ENCODE assay signal across 1 cellular context in the genomic region with DNA sequence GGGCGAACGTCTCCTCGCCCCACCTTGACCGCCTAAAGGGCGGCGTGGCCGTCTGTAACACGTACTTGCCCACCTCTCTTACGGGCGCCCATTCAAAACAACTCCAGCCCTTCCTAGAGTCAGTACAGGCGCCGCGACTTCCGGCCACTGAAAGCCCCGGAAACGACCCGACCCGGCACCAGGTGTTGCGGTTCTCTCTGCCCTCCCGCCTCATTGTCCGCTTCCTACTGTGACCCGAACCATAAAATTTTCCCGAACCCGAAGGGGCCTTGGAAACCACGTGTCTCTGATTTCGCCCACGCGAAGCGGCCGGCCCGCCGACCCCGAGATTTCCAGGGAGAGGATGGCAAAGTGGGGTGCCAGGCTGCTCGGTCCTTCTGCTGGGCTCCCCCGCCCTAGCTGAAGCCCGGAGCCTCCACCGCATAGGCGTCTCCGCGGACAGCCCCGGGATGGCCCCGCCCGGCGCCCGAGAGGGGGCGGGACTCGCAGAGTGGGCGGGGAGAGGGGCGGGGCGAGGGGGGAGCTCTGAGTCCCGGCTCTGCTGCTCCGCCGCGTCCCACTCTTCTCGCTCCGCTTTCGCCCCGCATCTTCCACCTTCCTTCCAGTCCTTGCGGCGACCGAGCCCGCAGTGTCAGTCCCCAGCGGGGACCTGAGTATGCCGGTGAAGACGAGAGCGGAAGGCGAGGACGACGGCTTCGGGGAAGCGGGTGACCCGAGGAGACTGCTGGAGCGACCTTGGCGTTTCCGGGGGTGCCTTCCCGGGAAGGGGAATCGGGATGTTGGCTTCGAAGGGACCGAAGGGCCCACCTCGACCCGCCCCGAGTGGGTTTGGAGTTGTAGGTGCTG.
TF ChIP-seq lines count a peak whose summit lies in the region.

No MANE protein-coding gene starts in this region.

TF ChIP-seq in HepG2, 621 proteins besides CTCF, POLR2A, EP300 and RAD21 (continued from another document and continues in another):
- TF ChIP-seq, protein P1, sequence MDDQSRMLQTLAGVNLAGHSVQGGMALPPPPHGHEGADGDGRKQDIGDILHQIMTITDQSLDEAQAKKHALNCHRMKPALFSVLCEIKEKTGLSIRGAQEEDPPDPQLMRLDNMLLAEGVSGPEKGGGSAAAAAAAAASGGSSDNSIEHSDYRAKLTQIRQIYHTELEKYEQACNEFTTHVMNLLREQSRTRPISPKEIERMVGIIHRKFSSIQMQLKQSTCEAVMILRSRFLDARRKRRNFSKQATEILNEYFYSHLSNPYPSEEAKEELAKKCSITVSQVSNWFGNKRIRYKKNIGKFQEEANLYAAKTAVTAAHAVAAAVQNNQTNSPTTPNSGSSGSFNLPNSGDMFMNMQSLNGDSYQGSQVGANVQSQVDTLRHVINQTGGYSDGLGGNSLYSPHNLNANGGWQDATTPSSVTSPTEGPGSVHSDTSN (CRISPR knock-in tag; IDR thresholded peaks at IDR 0.05; ENCODE audit: borderline replicate concordance) = peak; percentile 52; the same call in 1 of the 2 replicates
- TF ChIP-seq AHR (CRISPR knock-in tag; IDR thresholded peaks at IDR 0.05) = 0 out of 2 replicates have a peak, but pooled peaks have one; percentile 14
- TF ChIP-seq, protein P2, sequence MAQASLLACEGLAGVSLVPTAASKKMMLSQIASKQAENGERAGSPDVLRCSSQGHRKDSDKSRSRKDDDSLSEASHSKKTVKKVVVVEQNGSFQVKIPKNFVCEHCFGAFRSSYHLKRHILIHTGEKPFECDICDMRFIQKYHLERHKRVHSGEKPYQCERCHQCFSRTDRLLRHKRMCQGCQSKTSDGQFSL (CRISPR knock-in tag; IDR thresholded peaks at IDR 0.05) = peak; percentile 68; the same call in 1 of the 2 replicates
- no peak for TF ChIP-seq HNRNPH1 (optimal IDR thresholded peaks at IDR 0.05; ENCODE audit: low read depth, low read length)
- TF ChIP-seq ZSCAN25 (CRISPR knock-in tag; IDR thresholded peaks at IDR 0.05) = 0 out of 2 replicates have a peak, but pooled peaks have one; percentile 24
- peak; percentile 57 for TF ChIP-seq GABPA (IDR thresholded peaks at IDR 0.05; ENCODE audit: low read depth, low read length)
- TF ChIP-seq GABPA (CRISPR knock-in tag; IDR thresholded peaks at IDR 0.05; ENCODE audit: low read depth) = peak; percentile 83
- TF ChIP-seq, protein P3, sequence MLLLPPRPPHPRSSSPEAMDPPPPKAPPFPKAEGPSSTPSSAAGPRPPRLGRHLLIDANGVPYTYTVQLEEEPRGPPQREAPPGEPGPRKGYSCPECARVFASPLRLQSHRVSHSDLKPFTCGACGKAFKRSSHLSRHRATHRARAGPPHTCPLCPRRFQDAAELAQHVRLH (CRISPR knock-in tag; IDR thresholded peaks at IDR 0.05; ENCODE audit: borderline replicate concordance, low read depth) = peak; percentile 42; the same call in 1 of the 2 replicates
- no peak for TF ChIP-seq HNF4A (CRISPR knock-in tag; IDR thresholded peaks at IDR 0.05)
- TF ChIP-seq, protein P4, sequence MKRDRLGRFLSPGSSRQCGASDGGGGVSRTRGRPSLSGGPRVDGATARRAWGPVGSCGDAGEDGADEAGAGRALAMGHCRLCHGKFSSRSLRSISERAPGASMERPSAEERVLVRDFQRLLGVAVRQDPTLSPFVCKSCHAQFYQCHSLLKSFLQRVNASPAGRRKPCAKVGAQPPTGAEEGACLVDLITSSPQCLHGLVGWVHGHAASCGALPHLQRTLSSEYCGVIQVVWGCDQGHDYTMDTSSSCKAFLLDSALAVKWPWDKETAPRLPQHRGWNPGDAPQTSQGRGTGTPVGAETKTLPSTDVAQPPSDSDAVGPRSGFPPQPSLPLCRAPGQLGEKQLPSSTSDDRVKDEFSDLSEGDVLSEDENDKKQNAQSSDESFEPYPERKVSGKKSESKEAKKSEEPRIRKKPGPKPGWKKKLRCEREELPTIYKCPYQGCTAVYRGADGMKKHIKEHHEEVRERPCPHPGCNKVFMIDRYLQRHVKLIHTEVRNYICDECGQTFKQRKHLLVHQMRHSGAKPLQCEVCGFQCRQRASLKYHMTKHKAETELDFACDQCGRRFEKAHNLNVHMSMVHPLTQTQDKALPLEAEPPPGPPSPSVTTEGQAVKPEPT (CRISPR knock-in tag; IDR thresholded peaks at IDR 0.05; ENCODE audit: low read depth) = peak; percentile 41; the same call in 1 of the 2 replicates
- peak; percentile 75; the same call in 1 of the 2 replicates for TF ChIP-seq MYC (CRISPR knock-in tag; IDR thresholded peaks at IDR 0.05; ENCODE audit: borderline replicate concordance)
- TF ChIP-seq ZNF530 (CRISPR knock-in tag; IDR thresholded peaks at IDR 0.05; ENCODE audit: low read depth) = no peak
- TF ChIP-seq ZMYM2 (CRISPR knock-in tag; IDR thresholded peaks at IDR 0.05) = no peak
- TF ChIP-seq ARHGAP35 (CRISPR knock-in tag; IDR thresholded peaks at IDR 0.05; ENCODE audit: borderline replicate concordance) = peak; percentile 72; the same call in 1 of the 2 replicates
- TF ChIP-seq, protein P5, sequence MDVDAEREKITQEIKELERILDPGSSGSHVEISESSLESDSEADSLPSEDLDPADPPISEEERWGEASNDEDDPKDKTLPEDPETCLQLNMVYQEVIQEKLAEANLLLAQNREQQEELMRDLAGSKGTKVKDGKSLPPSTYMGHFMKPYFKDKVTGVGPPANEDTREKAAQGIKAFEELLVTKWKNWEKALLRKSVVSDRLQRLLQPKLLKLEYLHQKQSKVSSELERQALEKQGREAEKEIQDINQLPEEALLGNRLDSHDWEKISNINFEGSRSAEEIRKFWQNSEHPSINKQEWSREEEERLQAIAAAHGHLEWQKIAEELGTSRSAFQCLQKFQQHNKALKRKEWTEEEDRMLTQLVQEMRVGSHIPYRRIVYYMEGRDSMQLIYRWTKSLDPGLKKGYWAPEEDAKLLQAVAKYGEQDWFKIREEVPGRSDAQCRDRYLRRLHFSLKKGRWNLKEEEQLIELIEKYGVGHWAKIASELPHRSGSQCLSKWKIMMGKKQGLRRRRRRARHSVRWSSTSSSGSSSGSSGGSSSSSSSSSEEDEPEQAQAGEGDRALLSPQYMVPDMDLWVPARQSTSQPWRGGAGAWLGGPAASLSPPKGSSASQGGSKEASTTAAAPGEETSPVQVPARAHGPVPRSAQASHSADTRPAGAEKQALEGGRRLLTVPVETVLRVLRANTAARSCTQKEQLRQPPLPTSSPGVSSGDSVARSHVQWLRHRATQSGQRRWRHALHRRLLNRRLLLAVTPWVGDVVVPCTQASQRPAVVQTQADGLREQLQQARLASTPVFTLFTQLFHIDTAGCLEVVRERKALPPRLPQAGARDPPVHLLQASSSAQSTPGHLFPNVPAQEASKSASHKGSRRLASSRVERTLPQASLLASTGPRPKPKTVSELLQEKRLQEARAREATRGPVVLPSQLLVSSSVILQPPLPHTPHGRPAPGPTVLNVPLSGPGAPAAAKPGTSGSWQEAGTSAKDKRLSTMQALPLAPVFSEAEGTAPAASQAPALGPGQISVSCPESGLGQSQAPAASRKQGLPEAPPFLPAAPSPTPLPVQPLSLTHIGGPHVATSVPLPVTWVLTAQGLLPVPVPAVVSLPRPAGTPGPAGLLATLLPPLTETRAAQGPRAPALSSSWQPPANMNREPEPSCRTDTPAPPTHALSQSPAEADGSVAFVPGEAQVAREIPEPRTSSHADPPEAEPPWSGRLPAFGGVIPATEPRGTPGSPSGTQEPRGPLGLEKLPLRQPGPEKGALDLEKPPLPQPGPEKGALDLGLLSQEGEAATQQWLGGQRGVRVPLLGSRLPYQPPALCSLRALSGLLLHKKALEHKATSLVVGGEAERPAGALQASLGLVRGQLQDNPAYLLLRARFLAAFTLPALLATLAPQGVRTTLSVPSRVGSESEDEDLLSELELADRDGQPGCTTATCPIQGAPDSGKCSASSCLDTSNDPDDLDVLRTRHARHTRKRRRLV (CRISPR knock-in tag; IDR thresholded peaks at IDR 0.05) = 0 out of 2 replicates have a peak, but pooled peaks have one; percentile 46
- TF ChIP-seq PHF8 (CRISPR knock-in tag; IDR thresholded peaks at IDR 0.05) = peak; percentile 56
- TF ChIP-seq, protein P6, sequence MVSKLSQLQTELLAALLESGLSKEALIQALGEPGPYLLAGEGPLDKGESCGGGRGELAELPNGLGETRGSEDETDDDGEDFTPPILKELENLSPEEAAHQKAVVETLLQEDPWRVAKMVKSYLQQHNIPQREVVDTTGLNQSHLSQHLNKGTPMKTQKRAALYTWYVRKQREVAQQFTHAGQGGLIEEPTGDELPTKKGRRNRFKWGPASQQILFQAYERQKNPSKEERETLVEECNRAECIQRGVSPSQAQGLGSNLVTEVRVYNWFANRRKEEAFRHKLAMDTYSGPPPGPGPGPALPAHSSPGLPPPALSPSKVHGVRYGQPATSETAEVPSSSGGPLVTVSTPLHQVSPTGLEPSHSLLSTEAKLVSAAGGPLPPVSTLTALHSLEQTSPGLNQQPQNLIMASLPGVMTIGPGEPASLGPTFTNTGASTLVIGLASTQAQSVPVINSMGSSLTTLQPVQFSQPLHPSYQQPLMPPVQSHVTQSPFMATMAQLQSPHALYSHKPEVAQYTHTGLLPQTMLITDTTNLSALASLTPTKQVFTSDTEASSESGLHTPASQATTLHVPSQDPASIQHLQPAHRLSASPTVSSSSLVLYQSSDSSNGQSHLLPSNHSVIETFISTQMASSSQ (IDR thresholded peaks at IDR 0.05; ENCODE audit: low read depth) = no peak
- TF ChIP-seq, protein P6 (CRISPR knock-in tag; IDR thresholded peaks at IDR 0.05; ENCODE audit: borderline replicate concordance) = peak; percentile 47; the same call in 1 of the 2 replicates
- 0 out of 2 replicates have a peak, but pooled peaks have one; percentile 1 for TF ChIP-seq RARA (CRISPR knock-in tag; IDR thresholded peaks at IDR 0.05)
- TF ChIP-seq ZNF160 (CRISPR knock-in tag; IDR thresholded peaks at IDR 0.05) = peak; percentile 37; the same call in 1 of the 2 replicates
- peak; percentile 67 for TF ChIP-seq ZMAT3 (CRISPR knock-in tag; conservative IDR thresholded peaks at IDR 0.05)
- no peak for TF ChIP-seq SOX13 (IDR thresholded peaks at IDR 0.05)
- 0 out of 4 replicates have a peak, but pooled peaks of 1 of the 2 experiments have one; percentile 8 for TF ChIP-seq SOX13 (CRISPR knock-in tag; conservative IDR thresholded peaks at IDR 0.05 in 1 of 2, IDR thresholded peaks at IDR 0.05 in 1 of 2)
- peak; percentile 79 for TF ChIP-seq ZNF670 (CRISPR knock-in tag; IDR thresholded peaks at IDR 0.05; ENCODE audit: borderline replicate concordance)
- no peak for TF ChIP-seq FOXP1 (IDR thresholded peaks at IDR 0.05)
- TF ChIP-seq FOXP1 (CRISPR knock-in tag; IDR thresholded peaks at IDR 0.05) = no peak
- TF ChIP-seq RBFOX2 (IDR thresholded peaks at IDR 0.05; ENCODE audit: low read depth, low read length) = peak; percentile 70
- TF ChIP-seq REXO4 (CRISPR knock-in tag; IDR thresholded peaks at IDR 0.05; ENCODE audit: borderline replicate concordance) = no peak
- no peak for TF ChIP-seq EED (CRISPR knock-in tag; IDR thresholded peaks at IDR 0.05)
- TF ChIP-seq ZSCAN21 (CRISPR knock-in tag; IDR thresholded peaks at IDR 0.05; ENCODE audit: borderline replicate concordance) = peak; percentile 28; the same call in 1 of the 2 replicates
- TF ChIP-seq, protein P7, sequence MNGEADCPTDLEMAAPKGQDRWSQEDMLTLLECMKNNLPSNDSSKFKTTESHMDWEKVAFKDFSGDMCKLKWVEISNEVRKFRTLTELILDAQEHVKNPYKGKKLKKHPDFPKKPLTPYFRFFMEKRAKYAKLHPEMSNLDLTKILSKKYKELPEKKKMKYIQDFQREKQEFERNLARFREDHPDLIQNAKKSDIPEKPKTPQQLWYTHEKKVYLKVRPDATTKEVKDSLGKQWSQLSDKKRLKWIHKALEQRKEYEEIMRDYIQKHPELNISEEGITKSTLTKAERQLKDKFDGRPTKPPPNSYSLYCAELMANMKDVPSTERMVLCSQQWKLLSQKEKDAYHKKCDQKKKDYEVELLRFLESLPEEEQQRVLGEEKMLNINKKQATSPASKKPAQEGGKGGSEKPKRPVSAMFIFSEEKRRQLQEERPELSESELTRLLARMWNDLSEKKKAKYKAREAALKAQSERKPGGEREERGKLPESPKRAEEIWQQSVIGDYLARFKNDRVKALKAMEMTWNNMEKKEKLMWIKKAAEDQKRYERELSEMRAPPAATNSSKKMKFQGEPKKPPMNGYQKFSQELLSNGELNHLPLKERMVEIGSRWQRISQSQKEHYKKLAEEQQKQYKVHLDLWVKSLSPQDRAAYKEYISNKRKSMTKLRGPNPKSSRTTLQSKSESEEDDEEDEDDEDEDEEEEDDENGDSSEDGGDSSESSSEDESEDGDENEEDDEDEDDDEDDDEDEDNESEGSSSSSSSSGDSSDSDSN (CRISPR knock-in tag; IDR thresholded peaks at IDR 0.05) = no peak; the same call in 1 of the 2 replicates
- TF ChIP-seq KDM2A (CRISPR knock-in tag; IDR thresholded peaks at IDR 0.05; ENCODE audit: borderline replicate concordance, low read depth) = peak; percentile 83
- TF ChIP-seq KLF6 (CRISPR knock-in tag; IDR thresholded peaks at IDR 0.05) = 0 out of 2 replicates have a peak, but pooled peaks have one; percentile 41
- TF ChIP-seq REL (CRISPR knock-in tag; conservative IDR thresholded peaks at IDR 0.05) = 0 out of 2 replicates have a peak, but pooled peaks have one; percentile 57
- TF ChIP-seq, protein P8, sequence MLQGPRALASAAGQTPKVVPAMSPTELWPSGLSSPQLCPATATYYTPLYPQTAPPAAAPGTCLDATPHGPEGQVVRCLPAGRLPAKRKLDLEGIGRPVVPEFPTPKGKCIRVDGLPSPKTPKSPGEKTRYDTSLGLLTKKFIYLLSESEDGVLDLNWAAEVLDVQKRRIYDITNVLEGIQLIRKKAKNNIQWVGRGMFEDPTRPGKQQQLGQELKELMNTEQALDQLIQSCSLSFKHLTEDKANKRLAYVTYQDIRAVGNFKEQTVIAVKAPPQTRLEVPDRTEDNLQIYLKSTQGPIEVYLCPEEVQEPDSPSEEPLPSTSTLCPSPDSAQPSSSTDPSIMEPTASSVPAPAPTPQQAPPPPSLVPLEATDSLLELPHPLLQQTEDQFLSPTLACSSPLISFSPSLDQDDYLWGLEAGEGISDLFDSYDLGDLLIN (CRISPR knock-in tag; IDR thresholded peaks at IDR 0.05; ENCODE audit: borderline replicate concordance) = no peak
- peak; percentile 71; the same call in 1 of the 2 replicates for TF ChIP-seq SNAI1 (CRISPR knock-in tag; IDR thresholded peaks at IDR 0.05; ENCODE audit: borderline replicate concordance)
